In genomic region chr20:57667385-57667784, GRCh38 we compare ENCODE assay signal across 19 cellular contexts. TPM values are rescaled to one million over a fixed set of nuclear protein-coding genes. Genes with fewer than 3 reads are reported as not detected.
DNase-seq lines count a peak whose midpoint lies in the region; ATAC-seq and TF ChIP-seq lines count a peak whose summit lies in the region.
"Had no signal": no experiment of that assay in that cellular context is flagged by ENCODE, and none has a peak within 500 bp of the region (broad histone marks: within the 10 kb centered on the region; RNA-seq: fewer than 3 reads in every experiment).

No MANE protein-coding gene starts in this region.

- H3K27me3 Mint-ChIP-seq in MCF 10A (ENCODE audit: insufficient read depth, unreplicated experiment): no peaks in the 10 kb centered on the region

- no peaks in the 10 kb centered on the region for H3K4me1 Mint-ChIP-seq in MCF 10A (ENCODE audit: insufficient read depth, unreplicated experiment)

- H3K36me3 Mint-ChIP-seq in MCF 10A (ENCODE audit: insufficient read depth, unreplicated experiment): no peaks in the 10 kb centered on the region

- CTCF ChIA-PET in RWPE1 (lab: Yijun Ruan, JAX) (no interaction called here), MCF 10A (lab: Yijun Ruan, JAX) (interaction anchor here (0.5 to 1.4 kb wide), 3 partner anchors 13 to 904 kb away, joined by 4 read pairs; no protein-coding TSS in a partner anchor)

- H3K27ac ChIP-seq in left ventricle myocardium inferior (replicated peaks): no peak overlapping the region
- peak overlapping the region; percentile 46 for H3K27ac ChIP-seq in RWPE1
- peak overlapping the region; percentile 51 to 55 for H3K27ac ChIP-seq in tibial artery

- H3K9me3 ChIP-seq in left ventricle myocardium inferior (replicated peaks) (no peaks in the 10 kb centered on the region), mucosa of descending colon (no peaks in the 10 kb centered on the region), tibial artery (no peaks in the 10 kb centered on the region)

- no peaks in the 10 kb centered on the region for H3K9me3 Mint-ChIP-seq in MCF 10A (ENCODE audit: unreplicated experiment)

- DNase-seq in Right ventricle myocardium superior (peak; percentile 29), left ventricle myocardium inferior (no peak), RWPE1 (ENCODE audit: low spot score) (no peak), mucosa of descending colon (peak in 2 of 3 donors; percentile 33 to 34), tibial artery (no peak), SW 1271 (lab: John Stamatoyannopoulos, UW) (no peak), MCF 10A (ENCODE audit: unreplicated experiment) (no peak)
- DNase-seq: DMS79, KBM-7, NCI-H1092 treated with DMSO at 0.1 percent for 48 hours, NCI-H187, NCI-H446 treated with DMSO at 0.1 percent for 48 hours, NCI-H748 treated with DMSO at 0.1 percent for 48 hours, SIG-M5 had no signal

- H3K4me1 ChIP-seq in left ventricle myocardium inferior: peaks cover 42% of the 10 kb centered on the region
- H3K4me1 ChIP-seq in mucosa of descending colon (ENCODE audit: low read depth): peaks cover 5% of the 10 kb centered on the region
- peaks cover 0 to 91% (median 60%) of the 10 kb centered on the region in 4 donors for H3K4me1 ChIP-seq in tibial artery

- H3K4me3 Mint-ChIP-seq in MCF 10A (ENCODE audit: unreplicated experiment): no peak overlapping the region

- BruUV-seq in MCF 10A (replicated peaks; lab: Mats Ljungman, UMichigan): no TSS peak

- no peak for TF ChIP-seq CTCF in left ventricle myocardium inferior (IDR thresholded peaks at IDR 0.05; ENCODE audit: borderline replicate concordance)
- no peak for TF ChIP-seq CTCF in RWPE1 (conservative IDR thresholded peaks at IDR 0.05; ENCODE audit: low read depth)
- TF ChIP-seq CTCF in mucosa of descending colon (IDR thresholded peaks at IDR 0.05): no peak
- TF ChIP-seq CTCF in tibial artery (IDR thresholded peaks at IDR 0.05): no peak
- no peak for TF ChIP-seq CTCF in MCF 10A (IDR thresholded peaks at IDR 0.05; ENCODE audit: unreplicated experiment)

- no peaks in the 10 kb centered on the region for H3K27me3 ChIP-seq in left ventricle myocardium inferior (ENCODE audit: low read depth)
- H3K27me3 ChIP-seq in tibial artery: no peaks in the 10 kb centered on the region

- POLR2A ChIA-PET in RWPE1 (lab: Yijun Ruan, JAX; ENCODE audit: low non-redundant PET) (no interaction called here), MCF 10A (lab: Yijun Ruan, JAX) (no interaction called here)

- H3K36me3 ChIP-seq in left ventricle myocardium inferior (no peaks in the 10 kb centered on the region), mucosa of descending colon (ENCODE audit: low read depth) (no peaks in the 10 kb centered on the region), tibial artery (no peaks in the 10 kb centered on the region)

- no peak overlapping the region for H3K27ac Mint-ChIP-seq in MCF 10A (ENCODE audit: low read depth, unreplicated experiment)

- ATAC-seq in Right ventricle myocardium superior (ENCODE audit: poor library complexity) (no peak), mucosa of descending colon (no peak), HG03196 (IDR thresholded peaks at IDR 0.05; ENCODE audit: unreplicated experiment) (no peak)
- ATAC-seq: GM12878, HCT116, Panc1 had no signal

- intact Hi-C loops in Right ventricle myocardium superior (cut with DNase I) (no loop called here), left ventricle myocardium inferior (cut with micrococcal nuclease) (no loop called here), mucosa of descending colon (cut with DNase I, micrococcal nuclease) (no loop called here), tibial artery (cut with DNase I; ENCODE audit: low total_unique reads) (no loop called here), MCF 10A (cut with micrococcal nuclease) (no loop called here)

- H3K4me3 ChIP-seq in left ventricle myocardium inferior (no peak overlapping the region), mucosa of descending colon (no peak overlapping the region), tibial artery (no peak overlapping the region)
- H3K4me3 ChIP-seq: GM12878 had no signal

RNA-seq across cellular contexts. Expression of gene PMEPA1, which starts 42.4 kb away (rescaled TPM):
- total RNA-seq in Right ventricle myocardium superior (21.5 TPM), left ventricle myocardium inferior (36.4 TPM), mucosa of descending colon (10 to 100 TPM; 18.5 to 35.5 (median 23.5) TPM), MCF 10A (2022) (60.6 and 68.5 TPM in 2 replicates)

RNA-seq across cellular contexts. Expression of gene ZBP1, which starts 47.2 kb away (rescaled TPM):
- not detected for total RNA-seq in Right ventricle myocardium superior
- not detected for total RNA-seq in left ventricle myocardium inferior
- 10 to 100 TPM in 1 of 3 donors, 1 to 10 TPM in 2; 1.8 to 12.8 (median 3.6) TPM for total RNA-seq in mucosa of descending colon
- total RNA-seq in MCF 10A (2022): not detected in 2 replicates
- total RNA-seq: G401 had no signal

Comparison
In these comparisons a context has a peak if more than half of its experiments do, and no peak if none do; other contexts are left out.
1. DNase-seq: peak in Right ventricle myocardium superior (single experiment) and mucosa of descending colon (2 of 3); none in left ventricle myocardium inferior (single experiment), RWPE1 (single experiment), tibial artery (0 of 2), SW 1271 (0 of 2) and MCF 10A (single experiment).